In genomic region chr20:62155428-62156253, GRCh38 we compare ENCODE assay signal across 19 cellular contexts. TPM values are rescaled to one million over a fixed set of nuclear protein-coding genes. Genes with fewer than 3 reads are reported as not detected.
A peak's percentile ranks its signal among the peaks of the same experiment; 100 is the strongest.
DNase-seq lines count a peak whose midpoint lies in the region; ATAC-seq and TF ChIP-seq lines count a peak whose summit lies in the region.
"Had no signal": no experiment of that assay in that cellular context is flagged by ENCODE, and none has a peak within 500 bp of the region (broad histone marks: within the 10 kb centered on the region; RNA-seq: fewer than 3 reads in every experiment).

No MANE protein-coding gene starts in this region.

- POLR2A ChIA-PET in HCT116 (lab: Charles Lee): no interaction called here
- POLR2A ChIA-PET in WTC11 (lab: Charles Lee): interaction anchor here (0.6 kb wide), 1 partner anchor 214 kb away, joined by 3 read pairs; no protein-coding TSS in a partner anchor

- H4K20me1 ChIP-seq in HCT116 (ENCODE audit: insufficient read depth): peaks cover 3% of the 10 kb centered on the region; the same call in 1 of the 2 replicates

- ATAC-seq in HCT116 (0 out of 2 replicates have a peak, but pooled peaks have one; percentile 8), WTC11 (peak; percentile 17; the same call in 1 of the 2 replicates), HG03432 (IDR thresholded peaks at IDR 0.05; ENCODE audit: unreplicated experiment) (no peak), GM21717 (IDR thresholded peaks at IDR 0.05; ENCODE audit: unreplicated experiment) (no peak)

- peaks cover 35% of the 10 kb centered on the region for H3K36me3 Mint-ChIP-seq in WTC11

- H3K27me3 ChIP-seq in HCT116 (ENCODE audit: insufficient read depth, low read length): no peaks in the 10 kb centered on the region
- H3K27me3 ChIP-seq: colonic mucosa had no signal

- RAD21 ChIA-PET in HCT116 (lab: Charles Lee; ENCODE audit: low non-redundant PET in 1 of 2, low total read pairs in 2 of 2, uncharacterized antibody in 2 of 2, unreplicated experiment in 2 of 2): no interaction called here

- no peaks in the 10 kb centered on the region for H3K27me3 Mint-ChIP-seq in WTC11 (ENCODE audit: low read depth)
- H3K27me3 Mint-ChIP-seq: stimulated activated naive B cell treated with anti-CD40 and anti-IgM and Interleukin-4, amounts not matched to agents 10 μg/mL and 1 μg/mL and 100 μg/mL, for 72 hours had no signal

- BruUV-seq in HCT116 (replicated peaks; lab: Mats Ljungman, UMichigan): no TSS peak

- H3K27ac ChIP-seq in HCT116 (ENCODE audit: low read depth, low read length): peak overlapping the region; percentile 63
- H3K27ac ChIP-seq: colonic mucosa, KMS-11, left ventricle myocardium inferior had no signal

- H3K4me3 ChIP-seq in HCT116 (replicated peaks in 1 of 2; ENCODE audit: low read depth in 1 of 2, low read length in 2 of 2): no peak overlapping the region
- H3K4me3 ChIP-seq: colonic mucosa, left ventricle myocardium inferior had no signal

- CTCF ChIA-PET in HCT116 (lab: Charles Lee): interaction anchor here (0.9 to 1.4 kb wide), 2 partner anchors 14 to 145 kb away, joined by 5 to 8 read pairs; no protein-coding TSS in a partner anchor
- CTCF ChIA-PET in WTC11 (lab: Charles Lee): interaction anchor here (0.6 to 2.1 kb wide), 8 partner anchors 9 to 213 kb away, joined by 3 to 28 read pairs (median 5); partner anchors contain the start of genes PSMA7 and SS18L1

- no peak overlapping the region for H3K4me3 Mint-ChIP-seq in WTC11
- H3K4me3 Mint-ChIP-seq: neural crest cell; stimulated activated naive B cell treated with anti-CD40 and anti-IgM and Interleukin-4, amounts not matched to agents 10 μg/mL and 1 μg/mL and 100 μg/mL, for 72 hours had no signal

- H3K4me1 Mint-ChIP-seq in WTC11: peaks cover 28% of the 10 kb centered on the region

- peak overlapping the region; percentile 25 for H3K9ac ChIP-seq in HCT116 (ENCODE audit: low read length)
- H3K9ac ChIP-seq: KMS-11 had no signal

- H3K79me2 ChIP-seq in HCT116 (ENCODE audit: insufficient read depth, low read length): peaks cover 93% of the 10 kb centered on the region

- TF ChIP-seq RAD21 in HCT116 (IDR thresholded peaks at IDR 0.05; ENCODE audit: low read depth): no peak

- H3K9me2 ChIP-seq in HCT116 (ENCODE audit: insufficient read depth): no peaks in the 10 kb centered on the region

- peak overlapping the region; percentile 47 for H3K4me2 ChIP-seq in HCT116 (ENCODE audit: low read length)
- H3K4me2 ChIP-seq: KMS-11 had no signal

- TF ChIP-seq POLR2A in HCT116 (IDR thresholded peaks at IDR 0.05; ENCODE audit: borderline replicate concordance, extremely low read depth, insufficient read depth, insufficient read length): no peak

- H3K9me3 Mint-ChIP-seq in WTC11: peaks cover 8% of the 10 kb centered on the region
- H3K9me3 Mint-ChIP-seq: neural crest cell had no signal

- H3K4me1 ChIP-seq in HCT116 (ENCODE audit: control insufficient read depth in 1 of 2, insufficient read depth in 2 of 2, low read length in 2 of 2): peaks cover 35 to 57% of the 10 kb centered on the region in 2 experiments
- H3K4me1 ChIP-seq: colonic mucosa had no signal

- intact Hi-C loops in HCT116 (cut with micrococcal nuclease): no loop called here

- H2AFZ ChIP-seq in HCT116 (ENCODE audit: low read depth, low read length, poor library complexity, severe bottlenecking): no peak overlapping the region

- DNase-seq in A172 (ENCODE audit: low spot score): peak; percentile 47
- no peak for DNase-seq in HCT116 (ENCODE audit: low read depth, low spot score)
- no peak for DNase-seq in WTC11 (ENCODE audit: low spot score)
- DNase-seq in iPS-NIHi7 (ENCODE audit: extremely low spot score): peak; percentile 53
- no peak for DNase-seq in mucosa of gallbladder (ENCODE audit: low spot score)
- DNase-seq in NCI-H2196 (lab: John Stamatoyannopoulos, UW; ENCODE audit: unreplicated experiment): no peak
- DNase-seq: activated CD4-positive, alpha-beta T cell treated with anti-CD3 and anti-CD28 coated beads, Interleukin-2, amount 50 U/mL, for 48 hours; activated T-cell treated with anti-CD3 and anti-CD28 coated beads, Interleukin-2, amount 50 U/mL, for 48 hours; colonic mucosa; left ventricle myocardium inferior; NCI-H1694; NCI-H524 treated with DMSO at 0.1 percent for 48 hours; Right ventricle myocardium superior; stimulated activated naive B cell treated with anti-CD40 and anti-IgM and Interleukin-4, amounts not matched to agents 10 μg/mL and 1 μg/mL and 100 μg/mL, for 72 hours; T-helper 9 cell had no signal

- no peak for TF ChIP-seq CTCF in HCT116 (IDR thresholded peaks at IDR 0.05 in 2 of 3, conservative IDR thresholded peaks at IDR 0.05 in 1 of 3; ENCODE audit: borderline replicate concordance in 1 of 3, insufficient read depth in 1 of 3, low read depth in 2 of 3, low read length in 2 of 3)
- TF ChIP-seq CTCF in WTC11 (IDR thresholded peaks at IDR 0.05): no peak

- H3K9me3 ChIP-seq in HCT116 (ENCODE audit: control insufficient read depth in 1 of 2, insufficient read depth in 1 of 2, low read depth in 1 of 2, low read length in 2 of 2): no peaks in the 10 kb centered on the region
- H3K9me3 ChIP-seq: colonic mucosa, left ventricle myocardium inferior had no signal

- peak overlapping the region; percentile 95 for H3K27ac Mint-ChIP-seq in WTC11

- peaks cover 2 to 21% of the 10 kb centered on the region in 2 experiments; a peak in 1 of 4 replicates for H3K36me3 ChIP-seq in HCT116 (ENCODE audit: control insufficient read depth in 1 of 2, insufficient read depth in 2 of 2, low read length in 2 of 2)
- H3K36me3 ChIP-seq: colonic mucosa had no signal

TF ChIP-seq in HCT116, 20 proteins besides CTCF, POLR2A, EP300 and RAD21:
- TF ChIP-seq MAX (IDR thresholded peaks at IDR 0.05) (peak; percentile 86), ATF3 (IDR thresholded peaks at IDR 0.05) (no peak), FOSL1 (IDR thresholded peaks at IDR 0.05; ENCODE audit: low read depth) (peak; percentile 69; the same call in 1 of the 2 replicates)

TF ChIP-seq in WTC11, 78 proteins besides CTCF, POLR2A, EP300 and RAD21:
- TF ChIP-seq ZNF219 (CRISPR knock-in tag; IDR thresholded peaks at IDR 0.05; ENCODE audit: borderline replicate concordance) (no peak), CDX4 (CRISPR knock-in tag; IDR thresholded peaks at IDR 0.05; ENCODE audit: borderline replicate concordance) (no peak)

RNA-seq across cellular contexts. Expression of gene SS18L1, which starts 12.1 kb away (rescaled TPM):
- total RNA-seq in A172 (2014; rRNA removed; shearing (Covaris generic)): 8.5 and 11.6 TPM in 2 replicates
- total RNA-seq in HCT116 (2021; ENCODE audit: unreplicated experiment) (28.1 TPM), WTC11 (2021) (29.4 to 34.1 TPM (median 29.8 TPM) in 3 replicates), mucosa of gallbladder (14.2 TPM)
- polyA plus RNA-seq in HCT116 (2012): 16.7 and 20.6 TPM in 2 replicates

RNA-seq across cellular contexts. Expression of gene PSMA7, which starts 12.4 kb away (rescaled TPM):
- total RNA-seq in A172 (2014; rRNA removed; shearing (Covaris generic)): 837 and 1,013 TPM in 2 replicates
- total RNA-seq in HCT116 (2021; ENCODE audit: unreplicated experiment) (364 TPM), WTC11 (2021) (315 to 364 TPM (median 321 TPM) in 3 replicates), mucosa of gallbladder (189 TPM)
- polyA plus RNA-seq in HCT116 (2012): 399 and 428 TPM in 2 replicates

RNA-seq across cellular contexts. Expression of gene MTG2, which starts 27.2 kb away (rescaled TPM):
- 14.9 and 16.1 TPM in 2 replicates for total RNA-seq in A172 (2014; rRNA removed; shearing (Covaris generic))
- total RNA-seq in HCT116 (2021; ENCODE audit: unreplicated experiment) (43.3 TPM), WTC11 (2021) (26.6 to 33.0 TPM (median 27.9 TPM) in 3 replicates), mucosa of gallbladder (38.0 TPM)
- polyA plus RNA-seq in HCT116 (2012): 24.6 and 28.4 TPM in 2 replicates

RNA-seq across cellular contexts. Expression of gene LSM14B, which starts 33.4 kb away (rescaled TPM):
- total RNA-seq in A172 (2014; rRNA removed; shearing (Covaris generic)): 45.6 and 55.0 TPM in 2 replicates
- total RNA-seq in HCT116 (2021; ENCODE audit: unreplicated experiment): 51.3 TPM
- 37.7 and 38.4 TPM in 2 replicates for polyA plus RNA-seq in HCT116 (2012)
- 67.4 to 73.5 TPM (median 69.7 TPM) in 3 replicates for total RNA-seq in WTC11 (2021)
- 48.3 TPM for total RNA-seq in mucosa of gallbladder

Comparison
In these comparisons a context has a peak if more than half of its experiments do, and no peak if none do; other contexts are left out.
1. DNase-seq: peak in A172 (single experiment) and iPS-NIHi7 (single experiment); none in HCT116 (single experiment), WTC11 (single experiment), mucosa of gallbladder (single experiment) and NCI-H2196 (single experiment).
2. ATAC-seq: peak in HCT116 (single experiment) and WTC11 (single experiment); none in HG03432 (single experiment) and GM21717 (single experiment).